1 cellular context compared by ENCODE assay signal in the genomic region with DNA sequence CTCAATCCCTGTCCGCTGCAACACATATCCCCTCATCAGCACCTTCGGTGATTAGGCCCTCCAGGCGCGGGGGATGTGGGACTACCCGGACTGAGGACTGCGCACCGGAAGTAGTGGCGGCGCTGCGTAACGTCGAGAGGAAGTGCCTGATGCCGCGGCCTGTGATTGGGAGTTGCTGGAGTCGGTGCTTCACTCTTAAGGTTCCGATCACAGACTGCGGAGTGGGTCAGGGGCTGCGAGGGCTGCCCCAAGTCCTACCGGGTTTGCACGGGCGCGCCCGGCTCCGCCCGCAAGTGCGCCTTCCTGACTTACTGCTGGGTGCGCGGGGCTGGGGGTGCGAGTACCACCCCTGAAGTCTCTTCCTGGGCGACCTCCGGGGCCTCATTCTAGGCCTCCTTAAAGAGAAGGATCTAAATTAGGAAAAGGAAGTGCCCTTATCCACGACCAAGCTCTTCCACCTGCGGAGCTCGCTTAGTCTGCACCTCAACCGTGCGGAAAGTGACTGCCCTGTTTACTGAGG.
TF ChIP-seq lines count a peak whose summit lies in the region.

ALKBH3 (plus strand) TSS at position 192 of the 520 bp plus-strand sequence. CDS start 1,822 bp downstream, outside the sequence.

TF ChIP-seq in HepG2, 621 proteins besides CTCF, POLR2A, EP300 and RAD21 (continued from another document):
- TF ChIP-seq CCDC6 (CRISPR knock-in tag; IDR thresholded peaks at IDR 0.05): peak; percentile 91
- no peak for TF ChIP-seq ZNF674 (CRISPR knock-in tag; IDR thresholded peaks at IDR 0.05; ENCODE audit: low read depth)
- no peak for TF ChIP-seq SOX6 (IDR thresholded peaks at IDR 0.05)
- TF ChIP-seq SOX6 (CRISPR knock-in tag; IDR thresholded peaks at IDR 0.05): peak; percentile 57
- TF ChIP-seq, protein P1, sequence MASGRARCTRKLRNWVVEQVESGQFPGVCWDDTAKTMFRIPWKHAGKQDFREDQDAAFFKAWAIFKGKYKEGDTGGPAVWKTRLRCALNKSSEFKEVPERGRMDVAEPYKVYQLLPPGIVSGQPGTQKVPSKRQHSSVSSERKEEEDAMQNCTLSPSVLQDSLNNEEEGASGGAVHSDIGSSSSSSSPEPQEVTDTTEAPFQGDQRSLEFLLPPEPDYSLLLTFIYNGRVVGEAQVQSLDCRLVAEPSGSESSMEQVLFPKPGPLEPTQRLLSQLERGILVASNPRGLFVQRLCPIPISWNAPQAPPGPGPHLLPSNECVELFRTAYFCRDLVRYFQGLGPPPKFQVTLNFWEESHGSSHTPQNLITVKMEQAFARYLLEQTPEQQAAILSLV (CRISPR knock-in tag; IDR thresholded peaks at IDR 0.05; ENCODE audit: borderline replicate concordance): peak; percentile 80; the same call in 1 of the 2 replicates
- TF ChIP-seq MIXL1 (CRISPR knock-in tag; IDR thresholded peaks at IDR 0.05): 0 out of 2 replicates have a peak, but pooled peaks have one; percentile 59
- no peak for TF ChIP-seq PREB (CRISPR knock-in tag; IDR thresholded peaks at IDR 0.05)
- TF ChIP-seq ZNF430 (CRISPR knock-in tag; IDR thresholded peaks at IDR 0.05): peak; percentile 77
- TF ChIP-seq, protein P2, sequence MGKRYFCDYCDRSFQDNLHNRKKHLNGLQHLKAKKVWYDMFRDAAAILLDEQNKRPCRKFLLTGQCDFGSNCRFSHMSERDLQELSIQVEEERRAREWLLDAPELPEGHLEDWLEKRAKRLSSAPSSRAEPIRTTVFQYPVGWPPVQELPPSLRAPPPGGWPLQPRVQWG (CRISPR knock-in tag; IDR thresholded peaks at IDR 0.05; ENCODE audit: borderline replicate concordance, low read depth): no peak
- no peak for TF ChIP-seq KAT2B (IDR thresholded peaks at IDR 0.05; ENCODE audit: borderline replicate concordance, low read depth, low read length)
- peak; percentile 40; the same call in 1 of the 2 replicates for TF ChIP-seq ZKSCAN8 (CRISPR knock-in tag; IDR thresholded peaks at IDR 0.05; ENCODE audit: borderline replicate concordance)
- no peak for TF ChIP-seq NCOA1 (CRISPR knock-in tag; IDR thresholded peaks at IDR 0.05)
- no peak for TF ChIP-seq ZFP90 (CRISPR knock-in tag; IDR thresholded peaks at IDR 0.05; ENCODE audit: borderline replicate concordance)
- TF ChIP-seq ZBTB7B (CRISPR knock-in tag; IDR thresholded peaks at IDR 0.05): peak; percentile 61; the same call in 1 of the 2 replicates
- TF ChIP-seq ZBTB21 (CRISPR knock-in tag; IDR thresholded peaks at IDR 0.05): no peak
- peak; percentile 92 for TF ChIP-seq SMAD3 (CRISPR knock-in tag; IDR thresholded peaks at IDR 0.05)
- TF ChIP-seq, protein P3, sequence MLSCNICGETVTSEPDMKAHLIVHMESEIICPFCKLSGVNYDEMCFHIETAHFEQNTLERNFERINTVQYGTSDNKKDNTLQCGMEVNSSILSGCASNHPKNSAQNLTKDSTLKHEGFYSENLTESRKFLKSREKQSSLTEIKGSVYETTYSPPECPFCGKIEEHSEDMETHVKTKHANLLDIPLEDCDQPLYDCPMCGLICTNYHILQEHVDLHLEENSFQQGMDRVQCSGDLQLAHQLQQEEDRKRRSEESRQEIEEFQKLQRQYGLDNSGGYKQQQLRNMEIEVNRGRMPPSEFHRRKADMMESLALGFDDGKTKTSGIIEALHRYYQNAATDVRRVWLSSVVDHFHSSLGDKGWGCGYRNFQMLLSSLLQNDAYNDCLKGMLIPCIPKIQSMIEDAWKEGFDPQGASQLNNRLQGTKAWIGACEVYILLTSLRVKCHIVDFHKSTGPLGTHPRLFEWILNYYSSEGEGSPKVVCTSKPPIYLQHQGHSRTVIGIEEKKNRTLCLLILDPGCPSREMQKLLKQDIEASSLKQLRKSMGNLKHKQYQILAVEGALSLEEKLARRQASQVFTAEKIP (CRISPR knock-in tag; IDR thresholded peaks at IDR 0.05; ENCODE audit: borderline replicate concordance): no peak
- peak; percentile 85 for TF ChIP-seq PHF8 (CRISPR knock-in tag; IDR thresholded peaks at IDR 0.05)
- TF ChIP-seq JDP2 (CRISPR knock-in tag; IDR thresholded peaks at IDR 0.05; ENCODE audit: borderline replicate concordance): no peak
- 0 out of 2 replicates have a peak, but pooled peaks have one; percentile 47 for TF ChIP-seq ATF7-NPFF (CRISPR knock-in tag; IDR thresholded peaks at IDR 0.05; ENCODE audit: low read depth)
- TF ChIP-seq ZNF577 (CRISPR knock-in tag; IDR thresholded peaks at IDR 0.05; ENCODE audit: borderline replicate concordance, low read depth): no peak
- 0 out of 2 replicates have a peak, but pooled peaks have one; percentile 36 for TF ChIP-seq ZNF543 (CRISPR knock-in tag; IDR thresholded peaks at IDR 0.05)
- TF ChIP-seq TCF7 (IDR thresholded peaks at IDR 0.05; ENCODE audit: low read depth): no peak
- peak; percentile 79 for TF ChIP-seq ARID4A (CRISPR knock-in tag; IDR thresholded peaks at IDR 0.05; ENCODE audit: borderline replicate concordance)
- TF ChIP-seq, protein P4, sequence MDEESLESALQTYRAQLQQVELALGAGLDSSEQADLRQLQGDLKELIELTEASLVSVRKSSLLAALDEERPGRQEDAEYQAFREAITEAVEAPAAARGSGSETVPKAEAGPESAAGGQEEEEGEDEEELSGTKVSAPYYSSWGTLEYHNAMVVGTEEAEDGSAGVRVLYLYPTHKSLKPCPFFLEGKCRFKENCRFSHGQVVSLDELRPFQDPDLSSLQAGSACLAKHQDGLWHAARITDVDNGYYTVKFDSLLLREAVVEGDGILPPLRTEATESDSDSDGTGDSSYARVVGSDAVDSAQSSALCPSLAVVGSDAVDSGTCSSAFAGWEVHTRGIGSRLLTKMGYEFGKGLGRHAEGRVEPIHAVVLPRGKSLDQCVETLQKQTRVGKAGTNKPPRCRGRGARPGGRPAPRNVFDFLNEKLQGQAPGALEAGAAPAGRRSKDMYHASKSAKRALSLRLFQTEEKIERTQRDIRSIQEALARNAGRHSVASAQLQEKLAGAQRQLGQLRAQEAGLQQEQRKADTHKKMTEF (CRISPR knock-in tag; IDR thresholded peaks at IDR 0.05): peak; percentile 91
- peak; percentile 80; the same call in 1 of the 2 replicates for TF ChIP-seq ZNF550 (CRISPR knock-in tag; IDR thresholded peaks at IDR 0.05; ENCODE audit: borderline replicate concordance)
- no peak for TF ChIP-seq ZNF17 (CRISPR knock-in tag; IDR thresholded peaks at IDR 0.05)
- TF ChIP-seq ZNF607 (CRISPR knock-in tag; IDR thresholded peaks at IDR 0.05; ENCODE audit: borderline replicate concordance): peak; percentile 90
- peak; percentile 54 for TF ChIP-seq ETV5 (CRISPR knock-in tag; IDR thresholded peaks at IDR 0.05; ENCODE audit: borderline replicate concordance)
- no peak for TF ChIP-seq ZNF790 (CRISPR knock-in tag; IDR thresholded peaks at IDR 0.05; ENCODE audit: borderline replicate concordance)
- no peak for TF ChIP-seq NFE2L2 (IDR thresholded peaks at IDR 0.05; ENCODE audit: low read length)
- TF ChIP-seq SMAD9 (CRISPR knock-in tag; IDR thresholded peaks at IDR 0.05): peak; percentile 85
- no peak for TF ChIP-seq ZNF12 (CRISPR knock-in tag; IDR thresholded peaks at IDR 0.05)
- peak; percentile 55; the same call in 1 of the 2 replicates for TF ChIP-seq NFKB2 (CRISPR knock-in tag; IDR thresholded peaks at IDR 0.05; ENCODE audit: borderline replicate concordance)
- TF ChIP-seq ZSCAN30 (CRISPR knock-in tag; IDR thresholded peaks at IDR 0.05): no peak
- peak; percentile 99 for TF ChIP-seq KDM5A (IDR thresholded peaks at IDR 0.05; ENCODE audit: borderline replicate concordance, low read length)
- TF ChIP-seq, protein P5, sequence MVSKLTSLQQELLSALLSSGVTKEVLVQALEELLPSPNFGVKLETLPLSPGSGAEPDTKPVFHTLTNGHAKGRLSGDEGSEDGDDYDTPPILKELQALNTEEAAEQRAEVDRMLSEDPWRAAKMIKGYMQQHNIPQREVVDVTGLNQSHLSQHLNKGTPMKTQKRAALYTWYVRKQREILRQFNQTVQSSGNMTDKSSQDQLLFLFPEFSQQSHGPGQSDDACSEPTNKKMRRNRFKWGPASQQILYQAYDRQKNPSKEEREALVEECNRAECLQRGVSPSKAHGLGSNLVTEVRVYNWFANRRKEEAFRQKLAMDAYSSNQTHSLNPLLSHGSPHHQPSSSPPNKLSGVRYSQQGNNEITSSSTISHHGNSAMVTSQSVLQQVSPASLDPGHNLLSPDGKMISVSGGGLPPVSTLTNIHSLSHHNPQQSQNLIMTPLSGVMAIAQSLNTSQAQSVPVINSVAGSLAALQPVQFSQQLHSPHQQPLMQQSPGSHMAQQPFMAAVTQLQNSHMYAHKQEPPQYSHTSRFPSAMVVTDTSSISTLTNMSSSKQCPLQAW (CRISPR knock-in tag; IDR thresholded peaks at IDR 0.05): peak; percentile 80
- peak; percentile 93 for TF ChIP-seq TOPORS (CRISPR knock-in tag; IDR thresholded peaks at IDR 0.05)
- TF ChIP-seq THAP11 (CRISPR knock-in tag; IDR thresholded peaks at IDR 0.05): peak; percentile 96
- peak; percentile 84 for TF ChIP-seq CREB1 (IDR thresholded peaks at IDR 0.05)
- peak; percentile 93 for TF ChIP-seq CREB1 (CRISPR knock-in tag; IDR thresholded peaks at IDR 0.05)
- TF ChIP-seq CCAR2 (optimal IDR thresholded peaks at IDR 0.05; ENCODE audit: low read depth, low read length): peak; percentile 85
- no peak for TF ChIP-seq ZBTB1 (CRISPR knock-in tag; IDR thresholded peaks at IDR 0.05; ENCODE audit: borderline replicate concordance)
- no peak for TF ChIP-seq AKAP8 (CRISPR knock-in tag; IDR thresholded peaks at IDR 0.05)
- TF ChIP-seq IKZF4 (CRISPR knock-in tag; IDR thresholded peaks at IDR 0.05; ENCODE audit: borderline replicate concordance, low read depth, not compliant biosample characterization): no peak
TF ChIP-seq in HepG2: peak in this region for 320.
